ENCODE assay signal across 8 cellular contexts in the genomic region with DNA sequence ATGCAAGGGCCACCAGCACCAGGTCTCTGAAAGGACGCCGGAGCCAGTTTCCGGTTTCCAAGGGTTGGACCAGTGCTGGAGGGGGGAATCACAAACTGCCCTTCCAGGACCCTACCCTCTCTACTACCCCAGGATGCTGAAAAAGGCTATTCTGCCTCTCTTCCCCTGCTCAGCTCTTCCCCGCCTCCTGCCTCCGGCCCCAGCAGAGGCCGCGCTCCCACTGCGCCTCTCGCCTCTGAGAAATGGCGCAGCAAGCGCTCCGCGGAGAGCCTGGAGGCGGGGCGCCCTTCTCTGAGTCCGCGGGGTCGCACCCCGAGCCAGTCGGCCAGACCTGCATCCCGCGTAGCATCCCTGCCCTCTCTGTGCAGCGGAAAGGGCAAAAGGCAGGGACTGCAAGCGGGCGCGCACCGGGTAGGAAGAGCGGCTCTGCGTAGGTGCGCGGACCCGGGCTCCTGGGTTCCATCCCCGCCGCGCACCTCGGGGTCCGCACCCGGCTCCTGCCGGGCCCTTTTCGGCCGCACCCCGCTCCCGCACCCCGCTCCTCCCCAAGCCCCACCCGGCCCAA. TPM values are rescaled to one million over a fixed set of nuclear protein-coding genes. Genes with fewer than 3 reads are reported as not detected.
DNase-seq lines count a peak whose midpoint lies in the region; ATAC-seq and TF ChIP-seq lines count a peak whose summit lies in the region.

No MANE protein-coding gene starts in this region.

- H3K4me1 ChIP-seq in PC-3 (ENCODE audit: insufficient read depth, low read length), result no peaks in the 10 kb centered on the region

- no peaks in the 10 kb centered on the region for H4K20me1 ChIP-seq in PC-3 (ENCODE audit: low read length)

- no peak overlapping the region for H3K9ac ChIP-seq in PC-3 (ENCODE audit: low read length)

- no peak for ATAC-seq in effector memory CD8-positive, alpha-beta T cell (replicated peaks)
- no peak for ATAC-seq in PC-3

- CTCF ChIA-PET in PC-3 (lab: Charles Lee), result interaction anchor here (0.6 kb wide), 2 partner anchors 211 to 760 kb away, joined by 3 to 7 read pairs; no protein-coding TSS in a partner anchor

- BruUV-seq in PC-3 (replicated peaks; lab: Mats Ljungman, UMichigan), result no TSS peak

- peaks cover 29% of the 10 kb centered on the region for H3K4me1 Mint-ChIP-seq in CD14-positive monocyte
- H3K4me1 Mint-ChIP-seq in effector memory CD8-positive, alpha-beta T cell (ENCODE audit: low read depth in 2 of 2), result peaks cover 6 to 7% of the 10 kb centered on the region in 2 donors
- no peaks in the 10 kb centered on the region for H3K4me1 Mint-ChIP-seq in nephron progenitor cell

- H3K27me3 ChIP-seq in PC-3 (ENCODE audit: low read length), result peaks cover 37% of the 10 kb centered on the region

- H3K36me3 ChIP-seq in PC-3 (ENCODE audit: low read depth, low read length), result no peaks in the 10 kb centered on the region

- intact Hi-C loops in CD14-positive monocyte (cut with micrococcal nuclease) (no loop called here), PC-3 (cut with micrococcal nuclease) (no loop called here)

- H3K9me3 ChIP-seq in PC-3 (ENCODE audit: low read length), result no peaks in the 10 kb centered on the region

- in situ Hi-C loops in KBM-7 (cut with MboI; ENCODE audit: low pct_unique_long_range_greater_than_20kb, low sequenced_read_pairs), result loop anchor here (25.0 kb wide), 1 partner anchor 214 kb away; no protein-coding TSS in a partner anchor

- H3K27ac Mint-ChIP-seq in CD14-positive monocyte, result no peak overlapping the region
- H3K27ac Mint-ChIP-seq in effector memory CD8-positive, alpha-beta T cell, result no peak overlapping the region
- no peak overlapping the region for H3K27ac Mint-ChIP-seq in nephron progenitor cell

- no peak overlapping the region for H3K27ac ChIP-seq in PC-3 (ENCODE audit: low read length)

- POLR2A ChIA-PET in PC-3 (lab: Charles Lee; ENCODE audit: unreplicated experiment), result no interaction called here

- TF ChIP-seq CTCF in CD14-positive monocyte (IDR thresholded peaks at IDR 0.05) (no peak), nephron progenitor cell (IDR thresholded peaks at IDR 0.05) (no peak), PC-3 (conservative IDR thresholded peaks at IDR 0.05; ENCODE audit: low read depth, low read length) (no peak)

- no peak overlapping the region for H3K4me3 ChIP-seq in PC-3 (ENCODE audit: low read length)

- DNase-seq in CD14-positive monocyte (ENCODE audit: low spot score), result no peak
- peak; percentile 18 for DNase-seq in KBM-7
- no peak for DNase-seq in effector memory CD8-positive, alpha-beta T cell
- DNase-seq in nephron progenitor cell, result peak; percentile 34
- no peak for DNase-seq in glomerular visceral epithelial cell (ENCODE audit: extremely low spot score)
- no peak for DNase-seq in PC-3
- no peak for DNase-seq in HUDEP-2 (lab: John Stamatoyannopoulos, UW; ENCODE audit: unreplicated experiment in 76 of 76)
- DNase-seq in mucosa of gallbladder (ENCODE audit: low spot score), result no peak

- H3K9me3 Mint-ChIP-seq in CD14-positive monocyte (peaks cover 0 to 9% (median 0%) of the 10 kb centered on the region in 7 donors), nephron progenitor cell (no peaks in the 10 kb centered on the region)
- no peaks in the 10 kb centered on the region for H3K9me3 Mint-ChIP-seq in effector memory CD8-positive, alpha-beta T cell

- H3K4me2 ChIP-seq in PC-3 (ENCODE audit: low read length), result no peak overlapping the region

- H3K4me3 Mint-ChIP-seq in CD14-positive monocyte (peak overlapping the region; percentile 57 to 83), nephron progenitor cell (peak overlapping the region; percentile 5)
- H3K4me3 Mint-ChIP-seq in effector memory CD8-positive, alpha-beta T cell, result peak overlapping the region; percentile 39 to 68

- H3K27me3 Mint-ChIP-seq in CD14-positive monocyte (ENCODE audit: low read depth in 3 of 3) (peaks cover 34 to 56% (median 50%) of the 10 kb centered on the region in 3 donors), nephron progenitor cell (ENCODE audit: low read depth, poor library complexity) (peaks cover 94% of the 10 kb centered on the region)
- H3K27me3 Mint-ChIP-seq in effector memory CD8-positive, alpha-beta T cell, result peaks cover 48 to 83% of the 10 kb centered on the region in 2 donors

- H3F3A ChIP-seq in PC-3 (ENCODE audit: low read length, unreplicated experiment), result no peaks in the 10 kb centered on the region

- no peaks in the 10 kb centered on the region for H3K9me2 ChIP-seq in PC-3 (replicated peaks; ENCODE audit: low read length)

- no peaks in the 10 kb centered on the region for H3K36me3 Mint-ChIP-seq in CD14-positive monocyte
- no peaks in the 10 kb centered on the region for H3K36me3 Mint-ChIP-seq in effector memory CD8-positive, alpha-beta T cell (ENCODE audit: insufficient read depth)
- H3K36me3 Mint-ChIP-seq in nephron progenitor cell (ENCODE audit: low read depth), result no peaks in the 10 kb centered on the region

- H2AFZ ChIP-seq in PC-3 (ENCODE audit: low read length), result no peak overlapping the region

- no peaks in the 10 kb centered on the region for H3K79me2 ChIP-seq in PC-3 (ENCODE audit: low read length)

RNA-seq across cellular contexts. Expression of a gene that starts 0.5 kb away (rescaled TPM):
- under 1 TPM; 0.08 to 0.14 TPM for polyA plus RNA-seq in CD14-positive monocyte
- total RNA-seq in PC-3 (2014; rRNA removed), result not detected in 2 replicates
- 1.6 TPM for total RNA-seq in mucosa of gallbladder

Comparison
In these comparisons a context has a peak if more than half of its experiments do, and no peak if none do; other contexts are left out.
1. DNase-seq: peak in KBM-7 (single experiment) and nephron progenitor cell (single experiment); none in CD14-positive monocyte (single experiment), effector memory CD8-positive, alpha-beta T cell (0 of 3), glomerular visceral epithelial cell (single experiment), PC-3 (single experiment), HUDEP-2 (0 of 76) and mucosa of gallbladder (single experiment).
2. H3K4me3 Mint-ChIP-seq: peak in every context shown above with its lines; median percentile 70 in CD14-positive monocyte; 54 in effector memory CD8-positive, alpha-beta T cell; 5 in nephron progenitor cell.